ENCODE assay signal across 29 cellular contexts in genomic region chr22:19831016-19831415, GRCh38.
"Had no signal": no experiment of that assay in that cellular context is flagged by ENCODE, and none has a peak within 500 bp of the region (broad histone marks: within the 10 kb centered on the region; RNA-seq: fewer than 3 reads in every experiment).

No MANE protein-coding gene starts in this region.

- H3K27me3 ChIP-seq: brain microvascular endothelial cell had no signal

- H3K27ac ChIP-seq: brain microvascular endothelial cell, WERI-Rb-1 had no signal

- H3K27me3 Mint-ChIP-seq: activated B cell treated with CpG ODN at 0.5 μM for 24 hours; activated CD8-positive, alpha-beta T cell treated with anti-CD3 and anti-CD28 coated beads for 36 hours; activated naive CD4-positive, alpha-beta T cell treated with anti-CD3 and anti-CD28 coated beads, Interleukin-2, amount 10 ng/mL, durations not matched to agents 7 days and 5 days; activated naive CD8-positive, alpha-beta T cell treated with anti-CD3 and anti-CD28 coated beads, Interleukin-2, amount 10 ng/mL, durations not matched to agents 7 days and 5 days; activated T-cell treated with anti-CD3 and anti-CD28 coated beads, Interleukin-2, amount 50 U/mL, for 24 hours; central memory CD8-positive, alpha-beta T cell; T-helper 17 cell had no signal

- DNase-seq: activated B cell treated with CpG ODN at 0.5 μM for 24 hours; activated CD4-positive, alpha-beta T cell treated with anti-CD3 and anti-CD28 coated beads for 48 hours; activated CD4-positive, alpha-beta T cell treated with anti-CD3 and anti-CD28 coated beads, Interleukin-2, amount 50 U/mL, for 1 hour; activated CD4-positive, alpha-beta T cell treated with anti-CD3 and anti-CD28 coated beads, Interleukin-2, amount 50 U/mL, for 48 hours; activated CD8-positive, alpha-beta memory T cell treated with anti-CD3 and anti-CD28 coated beads for 24 hours; activated CD8-positive, alpha-beta memory T cell treated with anti-CD3 and anti-CD28 coated beads, Interleukin-2, amount 50 U/mL, for 4 hours; activated CD8-positive, alpha-beta T cell treated with anti-CD3 and anti-CD28 coated beads for 36 hours; activated gamma-delta T cell; activated naive CD4-positive, alpha-beta T cell; activated naive CD4-positive, alpha-beta T cell treated with anti-CD3 and anti-CD28 coated beads, Interleukin-2, amount 10 ng/mL, durations not matched to agents 7 days and 5 days; activated naive CD8-positive, alpha-beta T cell treated with anti-CD3 and anti-CD28 coated beads, Interleukin-2, amount 10 ng/mL, durations not matched to agents 7 days and 5 days; activated T-cell treated with anti-CD3 and anti-CD28 coated beads for 4 hours; activated T-cell treated with anti-CD3 and anti-CD28 coated beads, Interleukin-2, amount 50 U/mL, for 24 hours; activated T-cell treated with anti-CD3 and anti-CD28 coated beads, Interleukin-2, amount 50 U/mL, for 72 hours; amniotic stem cell; anterior cingulate cortex; brain microvascular endothelial cell; effector CD8-positive, alpha-beta T cell; foreskin fibroblast; SW 1271; T-helper 1 cell; T-helper 17 cell; T1000; WERI-Rb-1 had no signal

- H3K36me3 ChIP-seq: brain microvascular endothelial cell, WERI-Rb-1 had no signal

- ATAC-seq: activated CD4-positive, CD25-positive, alpha-beta regulatory T cell treated with anti-CD3 and anti-CD28 coated beads, Interleukin-2, amount 50 U/mL, for 24 hours; activated CD8-positive, alpha-beta T cell treated with anti-CD3 and anti-CD28 coated beads for 36 hours; activated naive CD4-positive, alpha-beta T cell treated with anti-CD3 and anti-CD28 coated beads, Interleukin-2, amount 50 U/mL, for 72 hours; activated T-cell treated with anti-CD3 and anti-CD28 coated beads, Interleukin-2, amount 50 U/mL, for 72 hours; esophagus mucosa; T-helper 17 cell had no signal

- H3K9me3 Mint-ChIP-seq: activated B cell treated with CpG ODN at 0.5 μM for 24 hours; activated CD8-positive, alpha-beta T cell treated with anti-CD3 and anti-CD28 coated beads for 36 hours; activated naive CD4-positive, alpha-beta T cell treated with anti-CD3 and anti-CD28 coated beads, Interleukin-2, amount 10 ng/mL, durations not matched to agents 7 days and 5 days; activated naive CD4-positive, alpha-beta T cell treated with anti-CD3 and anti-CD28 coated beads, Interleukin-2, amount 50 U/mL, for 72 hours; activated naive CD8-positive, alpha-beta T cell treated with anti-CD3 and anti-CD28 coated beads, Interleukin-2, amount 10 ng/mL, durations not matched to agents 7 days and 5 days; activated T-cell treated with anti-CD3 and anti-CD28 coated beads, Interleukin-2, amount 50 U/mL, for 24 hours; activated T-cell treated with anti-CD3 and anti-CD28 coated beads, Interleukin-2, amount 50 U/mL, for 72 hours; central memory CD8-positive, alpha-beta T cell; T-helper 2 cell treated with Interferon-gamma antibody and Interleukin-4, amounts not matched to agents 5 μg/mL and 100 μg/mL, for 36 hours had no signal

- H3K4me3 Mint-ChIP-seq: activated B cell treated with CpG ODN at 0.5 μM for 24 hours; activated CD8-positive, alpha-beta T cell treated with anti-CD3 and anti-CD28 coated beads for 36 hours; activated naive CD4-positive, alpha-beta T cell treated with anti-CD3 and anti-CD28 coated beads, Interleukin-2, amount 10 ng/mL, durations not matched to agents 7 days and 5 days; activated naive CD8-positive, alpha-beta T cell treated with anti-CD3 and anti-CD28 coated beads, Interleukin-2, amount 10 ng/mL, durations not matched to agents 7 days and 5 days; activated T-cell treated with anti-CD3 and anti-CD28 coated beads, Interleukin-2, amount 50 U/mL, for 24 hours; activated T-cell treated with anti-CD3 and anti-CD28 coated beads, Interleukin-2, amount 50 U/mL, for 72 hours; central memory CD8-positive, alpha-beta T cell; T-helper 17 cell; T-helper 2 cell treated with Interferon-gamma antibody and Interleukin-4, amounts not matched to agents 5 μg/mL and 100 μg/mL, for 36 hours had no signal

- H3K27ac Mint-ChIP-seq: activated B cell treated with CpG ODN at 0.5 μM for 24 hours; activated CD8-positive, alpha-beta T cell treated with anti-CD3 and anti-CD28 coated beads for 36 hours; activated naive CD4-positive, alpha-beta T cell treated with anti-CD3 and anti-CD28 coated beads, Interleukin-2, amount 10 ng/mL, durations not matched to agents 7 days and 5 days; activated naive CD4-positive, alpha-beta T cell treated with anti-CD3 and anti-CD28 coated beads, Interleukin-2, amount 50 U/mL, for 72 hours; activated naive CD8-positive, alpha-beta T cell treated with anti-CD3 and anti-CD28 coated beads, Interleukin-2, amount 10 ng/mL, durations not matched to agents 7 days and 5 days; activated T-cell treated with anti-CD3 and anti-CD28 coated beads, Interleukin-2, amount 50 U/mL, for 24 hours; activated T-cell treated with anti-CD3 and anti-CD28 coated beads, Interleukin-2, amount 50 U/mL, for 72 hours; T-helper 17 cell; T-helper 2 cell treated with Interferon-gamma antibody and Interleukin-4, amounts not matched to agents 5 μg/mL and 100 μg/mL, for 36 hours had no signal

- H3K36me3 Mint-ChIP-seq: activated naive CD4-positive, alpha-beta T cell treated with anti-CD3 and anti-CD28 coated beads, Interleukin-2, amount 10 ng/mL, durations not matched to agents 7 days and 5 days; activated naive CD4-positive, alpha-beta T cell treated with anti-CD3 and anti-CD28 coated beads, Interleukin-2, amount 50 U/mL, for 72 hours; activated naive CD8-positive, alpha-beta T cell treated with anti-CD3 and anti-CD28 coated beads, Interleukin-2, amount 10 ng/mL, durations not matched to agents 7 days and 5 days had no signal
